Comparison of ENCODE assay signal across 31 cellular contexts in genomic region chr19:43483281-43483680, GRCh38. TPM values are rescaled to one million over a fixed set of nuclear protein-coding genes. Genes with fewer than 3 reads are reported as not detected.
"Had no signal": no experiment of that assay in that cellular context is flagged by ENCODE, and none has a peak within 500 bp of the region (broad histone marks: within the 10 kb centered on the region; RNA-seq: fewer than 3 reads in every experiment).

No MANE protein-coding gene starts in this region.

- H3K9me3 ChIP-seq: colonic mucosa, esophagus muscularis mucosa, esophagus squamous epithelium, gastrocnemius medialis, gastroesophageal sphincter, heart left ventricle, heart right ventricle had no signal

- H3K9me3 Mint-ChIP-seq: dendritic cell treated with granulocyte-macrophage colony-stimulating factor and Interleukin-4, amounts not matched to agents 40 ng/mL and 50 ng/mL, for 4 days; effector memory CD8-positive, alpha-beta T cell; endodermal cell had no signal

- ATAC-seq: effector memory CD8-positive, alpha-beta T cell; esophagus mucosa; foreskin keratinocyte; gastrocnemius medialis; gastroesophageal sphincter; heart left ventricle; heart right ventricle had no signal

- H3K36me3 ChIP-seq: colonic mucosa, gastrocnemius medialis had no signal

- H3K27ac ChIP-seq: colonic mucosa, coronary artery, dorsolateral prefrontal cortex, epithelial cell of prostate, esophagus muscularis mucosa, esophagus squamous epithelium, foreskin keratinocyte, gastrocnemius medialis, gastroesophageal sphincter, heart left ventricle, heart right ventricle had no signal

- FAIRE-seq: colon, endometrium, endothelial cell of umbilical vein, frontal cortex had no signal

- H3K4me3 Mint-ChIP-seq: dendritic cell treated with granulocyte-macrophage colony-stimulating factor and Interleukin-4, amounts not matched to agents 40 ng/mL and 50 ng/mL, for 4 days; effector memory CD8-positive, alpha-beta T cell; endodermal cell had no signal

- H3K27ac Mint-ChIP-seq: dendritic cell treated with granulocyte-macrophage colony-stimulating factor and Interleukin-4, amounts not matched to agents 40 ng/mL and 50 ng/mL, for 4 days; effector memory CD8-positive, alpha-beta T cell; endodermal cell had no signal

- H3K4me1 ChIP-seq: colonic mucosa, esophagus muscularis mucosa, esophagus squamous epithelium, foreskin keratinocyte, gastrocnemius medialis, gastroesophageal sphincter, heart left ventricle had no signal

- H3K27me3 ChIP-seq: colonic mucosa, dorsolateral prefrontal cortex, esophagus muscularis mucosa, esophagus squamous epithelium, foreskin keratinocyte, gastrocnemius medialis, gastroesophageal sphincter, heart left ventricle, heart right ventricle had no signal

- H3K4me3 ChIP-seq: colonic mucosa, coronary artery, dorsolateral prefrontal cortex, esophagus muscularis mucosa, esophagus squamous epithelium, gastrocnemius medialis, gastroesophageal sphincter, heart left ventricle, heart right ventricle had no signal

- DNase-seq: colonic mucosa; cortex of kidney; dermis blood vessel endothelial cell; dorsolateral prefrontal cortex; effector CD4-positive, alpha-beta T cell; effector CD8-positive, alpha-beta T cell; effector memory CD4-positive, alpha-beta T cell; effector memory CD8-positive, alpha-beta T cell; endodermal cell; erythroblast; esophagus squamous epithelium; foreskin fibroblast; foreskin keratinocyte; foreskin melanocyte; gastrocnemius medialis; glutamatergic neuron; head of caudate nucleus; heart left ventricle; heart right ventricle had no signal

- H3K27me3 Mint-ChIP-seq: dendritic cell treated with granulocyte-macrophage colony-stimulating factor and Interleukin-4, amounts not matched to agents 40 ng/mL and 50 ng/mL, for 4 days; effector memory CD8-positive, alpha-beta T cell had no signal

RNA-seq across cellular contexts. Expression of gene LYPD3, which starts 17.9 kb away (rescaled TPM):
- total RNA-seq: endothelial cell of umbilical vein, gastrocnemius medialis, glomerular endothelial cell had no signal

RNA-seq across cellular contexts. Expression of gene ZNF575, which starts 49.7 kb away (rescaled TPM):
- total RNA-seq: dermis blood vessel endothelial cell, epithelial cell of proximal tubule, esophagus squamous epithelium, gastrocnemius medialis, glomerular endothelial cell had no signal
